ENCODE assay signal across 22 cellular contexts in the genomic region with DNA sequence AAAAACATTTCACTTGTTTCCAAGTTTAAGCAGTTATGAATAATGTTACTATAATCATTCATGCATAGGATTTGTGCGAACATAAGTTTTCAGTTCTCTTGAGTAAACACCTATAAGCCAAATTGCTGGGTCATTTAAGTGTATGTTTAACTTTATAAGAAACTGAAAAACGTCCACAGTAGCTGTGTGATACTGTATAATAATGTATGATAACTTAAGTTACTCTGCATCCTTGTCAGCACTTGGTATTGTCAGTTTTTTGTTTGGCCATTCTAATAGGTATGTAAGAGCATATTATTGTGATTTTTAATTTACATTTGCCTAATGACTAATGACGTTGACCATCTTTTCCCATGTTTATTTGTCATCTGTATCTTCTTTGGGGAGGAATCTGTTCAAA.
"Had no signal": no experiment of that assay in that cellular context is flagged by ENCODE, and none has a peak within 500 bp of the region (broad histone marks: within the 10 kb centered on the region; RNA-seq: fewer than 3 reads in every experiment).

No MANE protein-coding gene starts in this region.

- H3K9ac ChIP-seq: KMS-11 had no signal

- H3K27ac ChIP-seq: KMS-11, SJSA1, SK-N-MC had no signal

- H3K4me3 ChIP-seq: SJSA1, SK-N-MC had no signal

- DNase-seq: IMR-90, Kasumi-1, MM.1S, NCI-H1092 treated with DMSO at 0.1 percent for 48 hours, NCI-H1436, NCI-H187, NCI-H2029, NCI-H2081 treated with DMSO at 0.1 percent for 48 hours, NCI-H2171, NCI-H226, NCI-H446, NCI-H510A, NCI-H524 treated with DMSO at 0.1 percent for 48 hours, NCI-H69, NCI-H774, Right ventricle myocardium superior, RPMI8226, SIG-M5 had no signal

- FAIRE-seq: RCC 7860 had no signal

- H3K27me3 ChIP-seq: SJSA1 had no signal

- H3K9me3 ChIP-seq: SJSA1 had no signal

- H3K36me3 ChIP-seq: SJSA1 had no signal

- H3K4me2 ChIP-seq: KMS-11 had no signal
